In genomic region chr14:64089920-64090319, GRCh38 we compare ENCODE assay signal across 24 cellular contexts.
A peak's percentile ranks its signal among the peaks of the same experiment; 100 is the strongest.
DNase-seq lines count a peak whose midpoint lies in the region; ATAC-seq, FAIRE-seq and TF ChIP-seq lines count a peak whose summit lies in the region.
"Had no signal": no experiment of that assay in that cellular context is flagged by ENCODE, and none has a peak within 500 bp of the region (broad histone marks: within the 10 kb centered on the region; RNA-seq: fewer than 3 reads in every experiment).

No MANE protein-coding gene starts in this region.

- H3K4me3 Mint-ChIP-seq in activated T-helper 17 cell treated with anti-CD3 and anti-CD28 coated beads, Interleukin-2, amount 50 U/mL, for 72 hours: no peak overlapping the region
- H3K4me3 Mint-ChIP-seq: mesothelial cell of epicardium; stimulated activated naive CD8-positive, alpha-beta T cell treated with anti-CD3 and anti-CD28 coated beads, Interleukin-15, Interleukin-2, amounts not matched to agents 100 ng/mL and 50 ng/mL, for 24 hours had no signal

- H3K4me1 ChIP-seq in iPS DF 6.9 (ENCODE audit: control insufficient read depth, insufficient read depth, low read length) (no peaks in the 10 kb centered on the region), stomach (no peaks in the 10 kb centered on the region)

- TF ChIP-seq CTCF in stomach (IDR thresholded peaks at IDR 0.05) (no peak), GM10266 (IDR thresholded peaks at IDR 0.05; ENCODE audit: control insufficient read depth, insufficient read depth, low read depth, missing control alignments) (no peak)

- no peaks in the 10 kb centered on the region for H3K27me3 ChIP-seq in iPS DF 6.9 (ENCODE audit: control insufficient read depth, insufficient read depth, low read length)
- no peaks in the 10 kb centered on the region for H3K27me3 ChIP-seq in stomach

- H3K4me1 Mint-ChIP-seq in activated T-helper 17 cell treated with anti-CD3 and anti-CD28 coated beads, Interleukin-2, amount 50 U/mL, for 72 hours: no peaks in the 10 kb centered on the region
- H3K4me1 Mint-ChIP-seq: mesothelial cell of epicardium had no signal

- no peak overlapping the region for H3K27ac ChIP-seq in iPS DF 6.9 (ENCODE audit: low read length)
- H3K27ac ChIP-seq in stomach: no peak overlapping the region

- TF ChIP-seq EP300 in stomach (IDR thresholded peaks at IDR 0.05): no peak

- no peak for ATAC-seq in activated T-helper 17 cell treated with anti-CD3 and anti-CD28 coated beads, Interleukin-2, amount 50 U/mL, for 72 hours (replicated peaks)
- ATAC-seq: Panc1, SK-N-SH treated with all-trans-retinoic acid at 6 μM for 48 hours had no signal

- intact Hi-C loops in stomach (cut with DNase I; ENCODE audit: low total_unique reads): no loop called here

- no peaks in the 10 kb centered on the region for H3K9me3 Mint-ChIP-seq in activated T-helper 17 cell treated with anti-CD3 and anti-CD28 coated beads, Interleukin-2, amount 50 U/mL, for 72 hours
- H3K9me3 Mint-ChIP-seq: mesothelial cell of epicardium; stimulated activated naive CD8-positive, alpha-beta T cell treated with anti-CD3 and anti-CD28 coated beads, Interleukin-15, Interleukin-2, amounts not matched to agents 100 ng/mL and 50 ng/mL, for 24 hours had no signal

- H3K27ac Mint-ChIP-seq in activated T-helper 17 cell treated with anti-CD3 and anti-CD28 coated beads, Interleukin-2, amount 50 U/mL, for 72 hours: peak overlapping the region; percentile 25
- H3K27ac Mint-ChIP-seq: mesothelial cell of epicardium; stimulated activated naive CD8-positive, alpha-beta T cell treated with anti-CD3 and anti-CD28 coated beads, Interleukin-15, Interleukin-2, amounts not matched to agents 100 ng/mL and 50 ng/mL, for 24 hours had no signal

- WGBS in iPS DF 6.9 (ENCODE audit: insufficient coverage, insufficient read length): no CpG with 5 or more reads among the region's 2 CpGs
- 72 to 84% (median 73%) methylated on average over 2 of the region's 2 CpGs for WGBS in stomach, 5 donors

- peak; percentile 89 for FAIRE-seq in urothelium cell line (lab: Jason Lieb, UNC)
- FAIRE-seq: A204.1, H54 had no signal

- DNase-seq in NCI-H82 (lab: John Stamatoyannopoulos, UW): peak; percentile 42
- DNase-seq in NCI-H82 treated with DMSO at 0.1 percent for 48 hours (lab: John Stamatoyannopoulos, UW; ENCODE audit: unreplicated experiment): no peak
- DNase-seq in iPS DF 6.9 (ENCODE audit: low read depth, low spot score): peak; percentile 25
- no peak for DNase-seq in urothelium cell line (ENCODE audit: low spot score)
- DNase-seq in stomach: no peak
- DNase-seq in LoVo (ENCODE audit: low spot score): no peak
- DNase-seq in GM10266 (ENCODE audit: extremely low spot score): no peak
- DNase-seq: activated CD4-positive, alpha-beta T cell treated with anti-CD3 and anti-CD28 coated beads for 4 hours; activated CD8-positive, alpha-beta memory T cell treated with anti-CD3 and anti-CD28 coated beads, Interleukin-2, amount 50 U/mL, for 48 hours; activated naive CD4-positive, alpha-beta T cell treated with anti-CD3 and anti-CD28 coated beads, Interleukin-2, amount 50 U/mL, for 16 hours; C1 segment of cervical spinal cord; dermis blood vessel endothelial cell; DMS153; kidney glomerular epithelial cell; NCI-H187 treated with DMSO at 0.1 percent for 48 hours; NCI-H526; stimulated activated CD4-positive, alpha-beta T cell treated with anti-CD3 and anti-CD28 coated beads, Interleukin-15, amount 100 ng/mL, for 24 hours had no signal

- no peak for TF ChIP-seq POLR2A in stomach (IDR thresholded peaks at IDR 0.05)

- no peaks in the 10 kb centered on the region for H3K9me3 ChIP-seq in iPS DF 6.9 (ENCODE audit: control insufficient read depth, insufficient read depth, low read length)
- no peaks in the 10 kb centered on the region for H3K9me3 ChIP-seq in stomach

- H3K36me3 ChIP-seq in iPS DF 6.9 (ENCODE audit: control insufficient read depth, insufficient read depth, low read length) (no peaks in the 10 kb centered on the region), stomach (peaks cover 0 to 73% (median 45%) of the 10 kb centered on the region in 4 donors)

- H3K36me3 Mint-ChIP-seq in activated T-helper 17 cell treated with anti-CD3 and anti-CD28 coated beads, Interleukin-2, amount 50 U/mL, for 72 hours (ENCODE audit: low read depth): peaks cover 78% of the 10 kb centered on the region

- no peaks in the 10 kb centered on the region for H3K27me3 Mint-ChIP-seq in activated T-helper 17 cell treated with anti-CD3 and anti-CD28 coated beads, Interleukin-2, amount 50 U/mL, for 72 hours
- H3K27me3 Mint-ChIP-seq: stimulated activated naive CD8-positive, alpha-beta T cell treated with anti-CD3 and anti-CD28 coated beads, Interleukin-15, Interleukin-2, amounts not matched to agents 100 ng/mL and 50 ng/mL, for 24 hours had no signal

- H3K4me3 ChIP-seq in iPS DF 6.9 (ENCODE audit: low read length) (no peak overlapping the region), stomach (no peak overlapping the region)

Comparison
In these comparisons a context has a peak if more than half of its experiments do, and no peak if none do; other contexts are left out.
1. DNase-seq: peak in NCI-H82 (single experiment) and iPS DF 6.9 (single experiment); none in NCI-H82 treated with DMSO at 0.1 percent for 48 hours (single experiment), urothelium cell line (single experiment), stomach (single experiment), LoVo (single experiment) and GM10266 (single experiment).